In genomic region chr6:29516108-29516507, GRCh38 we compare ENCODE assay signal across 9 cellular contexts.
DNase-seq lines count a peak whose midpoint lies in the region.
"Had no signal": no experiment of that assay in that cellular context is flagged by ENCODE, and none has a peak within 500 bp of the region (broad histone marks: within the 10 kb centered on the region; RNA-seq: fewer than 3 reads in every experiment).

No MANE protein-coding gene starts in this region.

- peak; percentile 48 for DNase-seq in NK-92 treated with Interleukin-12 subunit alpha and Interleukin-12 subunit beta, amount 100 ng/mL, for 24 hours (lab: John Stamatoyannopoulos, UW)
- DNase-seq in NK-92 (lab: John Stamatoyannopoulos, UW; ENCODE audit: unreplicated experiment) (no peak), NCI-H748 (lab: John Stamatoyannopoulos, UW; ENCODE audit: unreplicated experiment) (peak; percentile 64), brain pericyte (ENCODE audit: low read depth, low spot score) (peak; percentile 15), NCI-H446 treated with DMSO at 0.1 percent for 48 hours (lab: John Stamatoyannopoulos, UW) (no peak), GM19238 (ENCODE audit: insufficient read length, low spot score) (no peak)
- DNase-seq in stimulated activated CD4-positive, alpha-beta T cell treated with anti-CD3 and anti-CD28 coated beads, Interleukin-2, amount 100 ng/mL, for 24 hours = peak; percentile 25 to 31
- no peak for DNase-seq in effector CD4-positive, alpha-beta T cell
- DNase-seq: nephron progenitor cell had no signal

Comparison
In these comparisons a context has a peak if more than half of its experiments do, and no peak if none do; other contexts are left out.
1. DNase-seq: peak in NK-92 treated with Interleukin-12 subunit alpha and Interleukin-12 subunit beta, amount 100 ng/mL, for 24 hours (single experiment), NCI-H748 (single experiment), brain pericyte (single experiment) and stimulated activated CD4-positive, alpha-beta T cell treated with anti-CD3 and anti-CD28 coated beads, Interleukin-2, amount 100 ng/mL, for 24 hours (2 of 2); none in NK-92 (single experiment), effector CD4-positive, alpha-beta T cell (single experiment), NCI-H446 treated with DMSO at 0.1 percent for 48 hours (single experiment) and GM19238 (single experiment).